Comparison of ENCODE assay signal across 1 cellular context in genomic region chr22:37209140-37209845, GRCh38.
A peak's percentile ranks its signal among the peaks of the same experiment; 100 is the strongest.
TF ChIP-seq lines count a peak whose summit lies in the region.

No MANE protein-coding gene starts in this region.

TF ChIP-seq in K562, 482 proteins besides CTCF, POLR2A, EP300 and RAD21:
- no peak for TF ChIP-seq FOS (IDR thresholded peaks at IDR 0.05; ENCODE audit: extremely low read depth, insufficient read length)
- peak; percentile 17; the same call in 1 of the 2 replicates for TF ChIP-seq SPI1 (IDR thresholded peaks at IDR 0.05; ENCODE audit: borderline replicate concordance, low read depth, low read length)
